In genomic region chr14:31229638-31230229, GRCh38 we compare ENCODE assay signal across 1 cellular context.
A peak's percentile ranks its signal among the peaks of the same experiment; 100 is the strongest.
TF ChIP-seq lines count a peak whose summit lies in the region.

No MANE protein-coding gene starts in this region.

TF ChIP-seq in HepG2, 621 proteins besides CTCF, POLR2A, EP300 and RAD21 (continued from another document):
- TF ChIP-seq PRDM4 (CRISPR knock-in tag; IDR thresholded peaks at IDR 0.05; ENCODE audit: borderline replicate concordance) (0 out of 2 replicates have a peak, but pooled peaks have one; percentile 64), SNRNP70 (IDR thresholded peaks at IDR 0.05; ENCODE audit: low read depth, low read length) (no peak), NONO (IDR thresholded peaks at IDR 0.05) (no peak), NONO (CRISPR knock-in tag; conservative IDR thresholded peaks at IDR 0.05) (peak; percentile 100), NR3C1 (CRISPR knock-in tag; IDR thresholded peaks at IDR 0.05) (no peak), KLF13 (CRISPR knock-in tag; IDR thresholded peaks at IDR 0.05) (peak; percentile 66; the same call in 1 of the 2 replicates), ZNF674 (CRISPR knock-in tag; IDR thresholded peaks at IDR 0.05; ENCODE audit: low read depth) (no peak), SP2 (CRISPR knock-in tag; IDR thresholded peaks at IDR 0.05) (peak; percentile 87), ETV6 (CRISPR knock-in tag; conservative IDR thresholded peaks at IDR 0.05) (peak; percentile 99), CREB1 (IDR thresholded peaks at IDR 0.05) (peak; percentile 92), CREB1 (CRISPR knock-in tag; IDR thresholded peaks at IDR 0.05) (peak; percentile 96; the same call in 1 of the 2 replicates), ZBTB2 (CRISPR knock-in tag; IDR thresholded peaks at IDR 0.05; ENCODE audit: low read depth) (peak; percentile 94), LRRFIP1 (CRISPR knock-in tag; conservative IDR thresholded peaks at IDR 0.05) (peak; percentile 86), TGIF2 (CRISPR knock-in tag; IDR thresholded peaks at IDR 0.05) (peak; percentile 100), ZFP36L2 (CRISPR knock-in tag; IDR thresholded peaks at IDR 0.05) (peak; percentile 92), ZFP41 (CRISPR knock-in tag; IDR thresholded peaks at IDR 0.05; ENCODE audit: borderline replicate concordance) (peak; percentile 78; the same call in 1 of the 2 replicates), ZNF256 (CRISPR knock-in tag; conservative IDR thresholded peaks at IDR 0.05) (peak; percentile 98), FOXO4 (CRISPR knock-in tag; conservative IDR thresholded peaks at IDR 0.05) (0 out of 2 replicates have a peak, but pooled peaks have one; percentile 93), USF2 (IDR thresholded peaks at IDR 0.05; ENCODE audit: low read depth, low read length) (no peak), USF2 (CRISPR knock-in tag; IDR thresholded peaks at IDR 0.05; ENCODE audit: borderline replicate concordance) (peak; percentile 4; the same call in 1 of the 2 replicates), RBAK (CRISPR knock-in tag; IDR thresholded peaks at IDR 0.05) (peak; percentile 94), TOE1 (CRISPR knock-in tag; IDR thresholded peaks at IDR 0.05) (peak; percentile 100), ZNF777 (CRISPR knock-in tag; IDR thresholded peaks at IDR 0.05) (no peak; the same call in none of the 2 replicates), ZNF883 (CRISPR knock-in tag; IDR thresholded peaks at IDR 0.05; ENCODE audit: not compliant biosample characterization) (peak; percentile 95), ZFX (CRISPR knock-in tag; IDR thresholded peaks at IDR 0.05; ENCODE audit: low read depth) (peak; percentile 82), ZSCAN9 (CRISPR knock-in tag; IDR thresholded peaks at IDR 0.05; ENCODE audit: borderline replicate concordance) (peak; percentile 100), HOXA5 (CRISPR knock-in tag; IDR thresholded peaks at IDR 0.05) (peak; percentile 99), CC2D1A (CRISPR knock-in tag; IDR thresholded peaks at IDR 0.05) (peak; percentile 99), ZNF713 (CRISPR knock-in tag; IDR thresholded peaks at IDR 0.05) (peak; percentile 100; the same call in 1 of the 2 replicates), ISL2 (CRISPR knock-in tag; IDR thresholded peaks at IDR 0.05) (peak; percentile 100), E2F5 (CRISPR knock-in tag; conservative IDR thresholded peaks at IDR 0.05) (0 out of 2 replicates have a peak, but pooled peaks have one; percentile 51), ZNF550 (CRISPR knock-in tag; IDR thresholded peaks at IDR 0.05; ENCODE audit: borderline replicate concordance) (peak; percentile 90; the same call in 1 of the 2 replicates)
